Comparison of ENCODE assay signal across 8 cellular contexts in genomic region chr1:67053535-67053784, GRCh38. TPM values are rescaled to one million over a fixed set of nuclear protein-coding genes. Genes with fewer than 3 reads are reported as not detected.
DNase-seq lines count a peak whose midpoint lies in the region; ATAC-seq and TF ChIP-seq lines count a peak whose summit lies in the region.

No MANE protein-coding gene starts in this region.

- H3K36me3 ChIP-seq in mucosa of rectum (ENCODE audit: control insufficient read depth in 2 of 2, insufficient read depth in 2 of 2, low read length in 2 of 2) (peaks cover 7 to 13% of the 10 kb centered on the region in 2 donors), vagina (peaks cover 0 to 13% of the 10 kb centered on the region in 2 donors)

- DNase-seq in AG08395 (ENCODE audit: low spot score) (peak; percentile 67), epithelial cell of esophagus (ENCODE audit: low read depth) (no peak), vagina (ENCODE audit: extremely low spot score in 2 of 2) (no peak)
- no peak for DNase-seq in activated CD8-positive, alpha-beta memory T cell treated with anti-CD3 and anti-CD28 coated beads, Interleukin-2, amount 50 U/mL, for 48 hours

- peaks cover 7 to 23% of the 10 kb centered on the region in 2 donors for H3K4me1 ChIP-seq in mucosa of rectum (ENCODE audit: control insufficient read depth in 2 of 2, insufficient read depth in 2 of 2, low read length in 2 of 2)
- H3K4me1 ChIP-seq in vagina = peaks cover 44% of the 10 kb centered on the region

- intact Hi-C loops in vagina (cut with DNase I) = no loop called here

- H3K27me3 ChIP-seq in mucosa of rectum (ENCODE audit: control insufficient read depth in 2 of 2, insufficient read depth in 2 of 2, low read length in 2 of 2) = no peaks in the 10 kb centered on the region
- H3K27me3 ChIP-seq in vagina = no peaks in the 10 kb centered on the region

- H3K9me3 ChIP-seq in mucosa of rectum (ENCODE audit: control insufficient read depth in 2 of 2, low read length in 2 of 2) (no peaks in the 10 kb centered on the region), vagina (no peaks in the 10 kb centered on the region)

- H3K4me3 ChIP-seq in WI38 (ENCODE audit: low read depth, low read length) = peak overlapping the region; percentile 77
- peak overlapping the region; percentile 80 for H3K4me3 ChIP-seq in epithelial cell of esophagus (ENCODE audit: low read length)
- H3K4me3 ChIP-seq in mucosa of rectum (ENCODE audit: low read length in 2 of 2) = peak overlapping the region; percentile 88 to 92
- H3K4me3 ChIP-seq in vagina = peak overlapping the region; percentile 68 to 89

- H3K27ac ChIP-seq in mucosa of rectum (ENCODE audit: low read depth in 2 of 2, low read length in 2 of 2) (peak overlapping the region; percentile 97), vagina (peak overlapping the region; percentile 96)

- TF ChIP-seq CTCF in WI38 (IDR thresholded peaks at IDR 0.05; ENCODE audit: low read depth, low read length) (no peak), epithelial cell of esophagus (IDR thresholded peaks at IDR 0.05; ENCODE audit: insufficient read depth, low read depth, low read length, missing control alignments) (no peak), vagina (IDR thresholded peaks at IDR 0.05) (no peak)

- ATAC-seq in GM18909 (IDR thresholded peaks at IDR 0.05; ENCODE audit: poor library complexity, unreplicated experiment) = peak; percentile 41
- peak; percentile 40 for ATAC-seq in HG03097 (IDR thresholded peaks at IDR 0.05; ENCODE audit: low FRiP score, unreplicated experiment)

- no peak for TF ChIP-seq POLR2A in vagina (IDR thresholded peaks at IDR 0.05)

- H3K9ac ChIP-seq in mucosa of rectum (ENCODE audit: low read depth in 1 of 2, low read length in 2 of 2) = peak overlapping the region; percentile 95 to 98

RNA-seq across cellular contexts. Expression of gene SLC35D1, which starts 0.5 kb away (rescaled TPM):
- 13.3 TPM for total RNA-seq in vagina
